ENCODE assay signal across 8 cellular contexts in the genomic region with DNA sequence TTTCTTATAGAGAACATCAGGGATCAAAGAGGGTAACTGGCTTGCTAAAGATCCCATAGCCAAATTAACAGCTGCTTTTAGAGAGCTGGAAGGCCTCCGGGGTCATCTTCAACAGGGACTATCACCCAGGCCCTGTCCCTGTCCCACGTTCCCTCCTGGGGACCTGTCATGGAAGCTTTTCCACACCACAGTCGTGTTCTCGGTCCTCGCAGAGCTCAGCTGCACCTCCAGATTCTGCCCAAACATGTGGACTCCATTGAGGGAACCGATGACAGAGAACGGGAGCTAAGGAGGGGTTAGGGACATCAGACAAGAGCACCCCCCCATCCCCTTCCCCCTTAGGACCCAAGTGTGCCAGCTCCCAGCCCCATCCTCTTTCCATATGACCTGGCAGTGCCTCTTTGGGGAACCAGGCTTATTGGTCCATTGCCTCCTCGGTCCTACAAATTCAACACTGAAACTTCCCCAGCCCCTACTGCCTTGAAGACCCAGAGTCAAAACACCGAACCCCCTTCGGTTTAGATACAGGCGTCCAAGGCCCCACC. TPM values are rescaled to one million over a fixed set of nuclear protein-coding genes. Genes with fewer than 3 reads are reported as not detected.
DNase-seq lines count a peak whose midpoint lies in the region; ATAC-seq, FAIRE-seq and TF ChIP-seq lines count a peak whose summit lies in the region.

No MANE protein-coding gene starts in this region.

- peak overlapping the region; percentile 91 to 99 (median 96) for H3K4me3 Mint-ChIP-seq in IgD-negative memory B cell

- no peak for ATAC-seq in A549
- no peak for ATAC-seq in HG02610 (IDR thresholded peaks at IDR 0.05; ENCODE audit: unreplicated experiment)

- no peaks in the 10 kb centered on the region for H3K36me3 ChIP-seq in mucosa of stomach (ENCODE audit: control insufficient read depth, insufficient read depth, low read length)

- POLR2A ChIA-PET in A549 (lab: Yijun Ruan, JAX), result interaction anchor here (1.0 to 1.3 kb wide), 3 partner anchors 46 to 117 kb away, joined by 3 to 4 read pairs (median 4); partner anchors contain the start of genes AP2A1 and NUP62

- TF ChIP-seq POLR2A in A549 (IDR thresholded peaks at IDR 0.05; ENCODE audit: low read length) (no peak), H54 (IDR thresholded peaks at IDR 0.05; ENCODE audit: low read depth, low read length) (no peak)

- H3K4me1 ChIP-seq in A549 (peaks cover 28% of the 10 kb centered on the region), mucosa of stomach (ENCODE audit: control insufficient read depth, insufficient read depth, low read length) (peaks cover 24% of the 10 kb centered on the region)

- no peaks in the 10 kb centered on the region for H3K9me3 ChIP-seq in A549
- no peaks in the 10 kb centered on the region for H3K9me3 ChIP-seq in mucosa of stomach (ENCODE audit: control insufficient read depth, low read length)

- FAIRE-seq in A549 (lab: Jason Lieb, UNC) (no peak), H54 (lab: Jason Lieb, UNC) (no peak)

- peak overlapping the region; percentile 88 for H3K4me2 ChIP-seq in A549

- peak overlapping the region; percentile 97 to 100 (median 100) for H3K27ac Mint-ChIP-seq in IgD-negative memory B cell

- DNase-seq in A549 (ENCODE audit: low read depth in 1 of 2, low spot score in 1 of 2), result no peak
- DNase-seq in cardiac fibroblast (ENCODE audit: low read depth in 2 of 2), result no peak
- DNase-seq in H54 (ENCODE audit: insufficient read length, low spot score), result no peak
- DNase-seq in cerebellar nuclear complex (lab: John Stamatoyannopoulos, UW), result no peak
- DNase-seq in NCI-H187 treated with DMSO at 0.1 percent for 48 hours (lab: John Stamatoyannopoulos, UW), result no peak

- H3K27ac ChIP-seq in A549, result peak overlapping the region; percentile 81 to 92

- TF ChIP-seq CTCF in A549 (IDR thresholded peaks at IDR 0.05), result no peak
- TF ChIP-seq CTCF in cardiac fibroblast (IDR thresholded peaks at IDR 0.05; ENCODE audit: low read depth, low read length), result no peak

- H3K4me1 Mint-ChIP-seq in IgD-negative memory B cell, result peaks cover 15 to 29% (median 26%) of the 10 kb centered on the region in 3 donors

- 77% methylated on average over 11 of the region's 11 CpGs for WGBS in A549 (ENCODE audit: missing lambda C conversion rate)

- TF ChIP-seq RAD21 in A549 (conservative IDR thresholded peaks at IDR 0.05 in 1 of 2, IDR thresholded peaks at IDR 0.05 in 1 of 2), result no peak

- CTCF ChIA-PET in A549 (lab: Yijun Ruan, JAX), result interaction anchor here (0.8 to 3.1 kb wide), 8 partner anchors 12 to 323 kb away, joined by 3 to 16 read pairs (median 4); no protein-coding TSS in a partner anchor

- peak overlapping the region; percentile 81 for H3K9ac ChIP-seq in mucosa of stomach (ENCODE audit: low read length)

- no peaks in the 10 kb centered on the region for H3K27me3 ChIP-seq in mucosa of stomach (ENCODE audit: control insufficient read depth, insufficient read depth, low read length)

- TF ChIP-seq EP300 in A549 (IDR thresholded peaks at IDR 0.05), result no peak

- H3K9me3 Mint-ChIP-seq in IgD-negative memory B cell, result no peaks in the 10 kb centered on the region

- peaks cover 2% of the 10 kb centered on the region for H3K36me3 Mint-ChIP-seq in IgD-negative memory B cell

- H3K27me3 Mint-ChIP-seq in IgD-negative memory B cell, result no peaks in the 10 kb centered on the region

- H3K4me3 ChIP-seq in A549 (peak overlapping the region; percentile 54), cardiac fibroblast (replicated peaks in 1 of 2; ENCODE audit: low read depth in 2 of 2, low read length in 2 of 2) (peak overlapping the region; percentile 69 to 77), mucosa of stomach (ENCODE audit: low read length) (peak overlapping the region; percentile 71)

TF ChIP-seq in A549, 52 proteins besides CTCF, POLR2A, EP300 and RAD21:
- TF ChIP-seq, protein P1, sequence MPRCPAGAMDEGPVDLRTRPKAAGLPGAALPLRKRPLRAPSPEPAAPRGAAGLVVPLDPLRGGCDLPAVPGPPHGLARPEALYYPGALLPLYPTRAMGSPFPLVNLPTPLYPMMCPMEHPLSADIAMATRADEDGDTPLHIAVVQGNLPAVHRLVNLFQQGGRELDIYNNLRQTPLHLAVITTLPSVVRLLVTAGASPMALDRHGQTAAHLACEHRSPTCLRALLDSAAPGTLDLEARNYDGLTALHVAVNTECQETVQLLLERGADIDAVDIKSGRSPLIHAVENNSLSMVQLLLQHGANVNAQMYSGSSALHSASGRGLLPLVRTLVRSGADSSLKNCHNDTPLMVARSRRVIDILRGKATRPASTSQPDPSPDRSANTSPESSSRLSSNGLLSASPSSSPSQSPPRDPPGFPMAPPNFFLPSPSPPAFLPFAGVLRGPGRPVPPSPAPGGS (IDR thresholded peaks at IDR 0.05), result no peak
- TF ChIP-seq ATOH8 (CRISPR knock-in tag; IDR thresholded peaks at IDR 0.05; ENCODE audit: low read depth) (no peak), BHLHE40 (IDR thresholded peaks at IDR 0.05; ENCODE audit: low read depth, low read length) (no peak), ZNF302 (CRISPR knock-in tag; IDR thresholded peaks at IDR 0.05) (no peak), ESRRA (IDR thresholded peaks at IDR 0.05; ENCODE audit: borderline replicate concordance, low read length) (no peak), FOXS1 (CRISPR knock-in tag; IDR thresholded peaks at IDR 0.05) (no peak), SREBF2 (IDR thresholded peaks at IDR 0.05) (no peak), KDM5A (IDR thresholded peaks at IDR 0.05) (no peak), HDAC2 (IDR thresholded peaks at IDR 0.05) (no peak), CHD2 (IDR thresholded peaks at IDR 0.05; ENCODE audit: low read length, partially characterized antibody) (no peak), ZSCAN20 (CRISPR knock-in tag; IDR thresholded peaks at IDR 0.05) (no peak), ZC3H11A (IDR thresholded peaks at IDR 0.05) (no peak), KDM1A (IDR thresholded peaks at IDR 0.05; ENCODE audit: low read depth) (no peak), CBX8 (IDR thresholded peaks at IDR 0.05) (no peak)
- TF ChIP-seq, protein P2, sequence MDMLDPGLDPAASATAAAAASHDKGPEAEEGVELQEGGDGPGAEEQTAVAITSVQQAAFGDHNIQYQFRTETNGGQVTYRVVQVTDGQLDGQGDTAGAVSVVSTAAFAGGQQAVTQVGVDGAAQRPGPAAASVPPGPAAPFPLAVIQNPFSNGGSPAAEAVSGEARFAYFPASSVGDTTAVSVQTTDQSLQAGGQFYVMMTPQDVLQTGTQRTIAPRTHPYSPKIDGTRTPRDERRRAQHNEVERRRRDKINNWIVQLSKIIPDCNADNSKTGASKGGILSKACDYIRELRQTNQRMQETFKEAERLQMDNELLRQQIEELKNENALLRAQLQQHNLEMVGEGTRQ (IDR thresholded peaks at IDR 0.05), result no peak

RNA-seq across cellular contexts. Expression of gene FUZ, which starts 0.6 kb away (rescaled TPM):
- polyA plus RNA-seq in A549 (2011; rRNA removed), result 12.5 and 14.5 TPM in 2 replicates
- polyA plus RNA-seq in A549 (2012; cell fraction: cytosol; rRNA removed), result 12.7 and 18.9 TPM in 2 replicates
- 21.9 and 26.7 TPM in 2 replicates for polyA plus RNA-seq in A549 (2012; cell fraction: nucleus; rRNA removed)
- polyA plus RNA-seq in A549 (2017; fragmentation: RNase III; extraction: RNeasy Plus Mini Kit Qiagen cat#74134 plus additional on column Dnase treatment), result 15.9 to 23.7 TPM (median 21.7 TPM) in 3 replicates
- 7.7 and 9.9 TPM in 2 replicates for polyA minus RNA-seq in A549 (2011; rRNA and poly(A)+ RNA removed)
- 6.6 TPM for polyA plus RNA-seq in IgD-negative memory B cell

RNA-seq across cellular contexts. Expression of gene MED25, which starts 5.6 kb away (rescaled TPM):
- polyA plus RNA-seq in A549 (2011; rRNA removed), result 20.4 and 27.1 TPM in 2 replicates
- polyA plus RNA-seq in A549 (2012; cell fraction: cytosol; rRNA removed), result 50.8 and 56.5 TPM in 2 replicates
- 106 and 124 TPM in 2 replicates for polyA plus RNA-seq in A549 (2012; cell fraction: nucleus; rRNA removed)
- polyA plus RNA-seq in A549 (2017; fragmentation: RNase III; extraction: RNeasy Plus Mini Kit Qiagen cat#74134 plus additional on column Dnase treatment), result 36.4 to 41.6 TPM (median 40.1 TPM) in 3 replicates
- polyA minus RNA-seq in A549 (2011; rRNA and poly(A)+ RNA removed), result 37.2 and 52.2 TPM in 2 replicates
- 54.7 TPM for polyA plus RNA-seq in IgD-negative memory B cell

RNA-seq across cellular contexts. Expression of gene PTOV1, which starts 38.4 kb away (rescaled TPM):
- polyA plus RNA-seq in A549 (2011; rRNA removed), result 27.7 and 41.2 TPM in 2 replicates
- 111 and 150 TPM in 2 replicates for polyA plus RNA-seq in A549 (2012; cell fraction: cytosol; rRNA removed)
- polyA plus RNA-seq in A549 (2012; cell fraction: nucleus; rRNA removed), result 235 and 351 TPM in 2 replicates
- polyA plus RNA-seq in A549 (2017; fragmentation: RNase III; extraction: RNeasy Plus Mini Kit Qiagen cat#74134 plus additional on column Dnase treatment), result 119 to 153 TPM (median 147 TPM) in 3 replicates
- 60.2 and 109 TPM in 2 replicates for polyA minus RNA-seq in A549 (2011; rRNA and poly(A)+ RNA removed)
- 45.0 TPM for polyA plus RNA-seq in IgD-negative memory B cell

RNA-seq across cellular contexts. Expression of gene AP2A1, which starts 45.7 kb away (rescaled TPM):
- polyA plus RNA-seq in A549 (2011; rRNA removed) (36.6 and 41.6 TPM in 2 replicates), A549 (2017; fragmentation: RNase III; extraction: RNeasy Plus Mini Kit Qiagen cat#74134 plus additional on column Dnase treatment) (53.4 to 62.1 TPM (median 58.6 TPM) in 3 replicates), IgD-negative memory B cell (6.5 TPM)
- 68.6 and 83.9 TPM in 2 replicates for polyA plus RNA-seq in A549 (2012; cell fraction: cytosol; rRNA removed)
- polyA plus RNA-seq in A549 (2012; cell fraction: nucleus; rRNA removed), result 133 and 183 TPM in 2 replicates
- 58.4 and 76.3 TPM in 2 replicates for polyA minus RNA-seq in A549 (2011; rRNA and poly(A)+ RNA removed)

RNA-seq across cellular contexts. Expression of gene TSKS, which starts 49.4 kb away (rescaled TPM):
- polyA plus RNA-seq in A549 (2011; rRNA removed) (not detected in 2 replicates), A549 (2017; fragmentation: RNase III; extraction: RNeasy Plus Mini Kit Qiagen cat#74134 plus additional on column Dnase treatment) (not detected in 3 replicates), IgD-negative memory B cell (0.15 TPM)
- polyA plus RNA-seq in A549 (2012; cell fraction: cytosol; rRNA removed), result 0.03 TPM in 1 of 2 replicates, not detected in the other
- 0.06 TPM in 1 of 2 replicates, not detected in the other for polyA plus RNA-seq in A549 (2012; cell fraction: nucleus; rRNA removed)
- not detected in 2 replicates for polyA minus RNA-seq in A549 (2011; rRNA and poly(A)+ RNA removed)
